In the genomic region with DNA sequence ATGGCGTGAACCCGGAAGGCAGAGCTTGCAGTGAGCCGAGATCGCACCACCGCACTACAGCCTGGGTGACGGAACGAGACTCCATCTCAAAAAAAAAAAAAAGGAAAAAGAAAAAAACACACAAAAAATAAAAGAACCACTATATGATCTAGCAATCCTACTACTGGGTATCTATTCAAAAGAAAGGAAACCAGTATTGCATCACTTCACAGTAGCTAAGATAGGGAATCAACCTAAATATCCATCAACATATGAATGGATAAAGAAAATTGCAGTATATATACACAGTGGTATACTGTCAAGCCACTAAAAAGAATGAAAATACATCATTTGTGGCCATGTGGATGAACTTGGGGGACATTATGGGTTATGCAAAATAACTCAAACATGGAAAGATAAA, we compare ENCODE assay signal across 27 cellular contexts.
"Had no signal": no experiment of that assay in that cellular context is flagged by ENCODE, and none has a peak within 500 bp of the region (broad histone marks: within the 10 kb centered on the region; RNA-seq: fewer than 3 reads in every experiment).

No MANE protein-coding gene starts in this region.

- H3K27ac Mint-ChIP-seq: activated naive CD4-positive, alpha-beta T cell treated with anti-CD3 and anti-CD28 coated beads, Interleukin-2, amount 10 ng/mL, durations not matched to agents 7 days and 5 days; activated T-helper 2 cell treated with anti-CD3 and anti-CD28 coated beads, Interferon-gamma antibody, Interleukin-2, Interleukin-4, amounts not matched to agents 10 μg/mL and 5 μg/mL and 100 μg/mL, durations not matched to agents 14 hours and 24 hours and 36 hours; stimulated activated memory B cell treated with anti-CD40 and anti-IgM and Interleukin-4, amounts not matched to agents 10 μg/mL and 1 μg/mL and 100 μg/mL, for 72 hours; T-helper 17 cell had no signal

- H3K4me1 ChIP-seq: breast epithelium, esophagus squamous epithelium, left lung, lower lobe of right lung, prostate gland, tibial nerve had no signal

- H3K4me3 Mint-ChIP-seq: activated naive CD4-positive, alpha-beta T cell treated with anti-CD3 and anti-CD28 coated beads, Interleukin-2, amount 10 ng/mL, durations not matched to agents 7 days and 5 days; stimulated activated memory B cell treated with anti-CD40 and anti-IgM and Interleukin-4, amounts not matched to agents 10 μg/mL and 1 μg/mL and 100 μg/mL, for 72 hours; T-helper 17 cell had no signal

- H3K4me1 Mint-ChIP-seq: activated naive CD4-positive, alpha-beta T cell treated with anti-CD3 and anti-CD28 coated beads, Interleukin-2, amount 10 ng/mL, durations not matched to agents 7 days and 5 days had no signal

- FAIRE-seq: endometrium, islet of Langerhans had no signal

- H3K4me2 ChIP-seq: smooth muscle cell had no signal

- ATAC-seq: left lung; lower lobe of right lung; SK-N-SH treated with all-trans-retinoic acid at 6 μM for 48 hours; stimulated activated memory B cell treated with anti-CD40 and anti-IgM and Interleukin-4, amounts not matched to agents 10 μg/mL and 1 μg/mL and 100 μg/mL, for 72 hours; T-helper 17 cell had no signal

- H3K9me3 ChIP-seq: prostate gland had no signal

- H3K36me3 ChIP-seq: ovary, prostate gland had no signal

- H3K4me3 ChIP-seq: breast epithelium, esophagus squamous epithelium, left lung, lower lobe of right lung, ovary, prostate gland, smooth muscle cell, tibial nerve had no signal

- DNase-seq: activated CD4-positive, alpha-beta T cell treated with anti-CD3 and anti-CD28 coated beads for 1 hour; activated CD8-positive, alpha-beta memory T cell treated with anti-CD3 and anti-CD28 coated beads for 24 hours; activated naive CD4-positive, alpha-beta T cell treated with anti-CD3 and anti-CD28 coated beads, Interleukin-2, amount 10 ng/mL, durations not matched to agents 7 days and 5 days; central memory CD4-positive, alpha-beta T cell; dermis blood vessel endothelial cell; effector CD4-positive, alpha-beta T cell; esophagus squamous epithelium; foreskin melanocyte; glutamatergic neuron; left lung; lower lobe of right lung; mesendoderm; ovary; stimulated activated CD4-positive, alpha-beta T cell treated with anti-CD3 and anti-CD28 coated beads, Interleukin-1b, Interleukin-23, amount 100 ng/mL, for 48 hours; stimulated activated CD4-positive, alpha-beta T cell treated with anti-CD3 and anti-CD28 coated beads, Interleukin-4, amount 100 ng/mL, for 4 hours; stimulated activated CD8-positive, alpha-beta memory T cell treated with anti-CD3 and anti-CD28 coated beads, Interleukin-4, amount 100 ng/mL, for 48 hours; T-helper 17 cell had no signal

- H3K27me3 Mint-ChIP-seq: activated naive CD4-positive, alpha-beta T cell treated with anti-CD3 and anti-CD28 coated beads, Interleukin-2, amount 10 ng/mL, durations not matched to agents 7 days and 5 days; stimulated activated memory B cell treated with anti-CD40 and anti-IgM and Interleukin-4, amounts not matched to agents 10 μg/mL and 1 μg/mL and 100 μg/mL, for 72 hours; T-helper 17 cell had no signal

- H3K27me3 ChIP-seq: breast epithelium, esophagus squamous epithelium, left lung, ovary, tibial nerve had no signal

- H3K27ac ChIP-seq: breast epithelium, epithelial cell of prostate, esophagus squamous epithelium, left lung, lower lobe of right lung, ovary, prostate gland, tibial nerve had no signal
